Comparison of ENCODE assay signal across 8 cellular contexts in the genomic region with DNA sequence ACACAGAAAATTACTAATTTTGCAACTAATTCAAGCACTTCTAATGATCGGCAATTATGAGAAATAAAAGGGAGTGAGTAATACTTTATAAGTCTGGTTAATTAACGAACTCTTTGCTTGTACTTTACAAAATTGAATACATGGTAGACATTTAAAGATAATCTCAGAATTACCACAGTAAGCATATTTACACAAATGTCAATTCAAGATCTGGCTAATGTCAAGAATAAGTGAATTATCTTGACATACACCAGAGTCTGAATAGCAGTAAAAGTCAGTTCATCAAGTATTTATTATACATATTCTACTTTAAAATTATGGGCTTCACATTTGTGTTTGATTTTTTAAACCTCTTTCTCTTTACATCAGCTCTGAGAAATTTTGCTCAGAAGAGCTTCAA.
"Had no signal": no experiment of that assay in that cellular context is flagged by ENCODE, and none has a peak within 500 bp of the region (broad histone marks: within the 10 kb centered on the region; RNA-seq: fewer than 3 reads in every experiment).

No MANE protein-coding gene starts in this region.

- H3K4me3 Mint-ChIP-seq: GM23338, H9 had no signal

- H3K9me3 Mint-ChIP-seq: GM23338, H9 had no signal

- H3K4me1 Mint-ChIP-seq: GM23338, H9 had no signal

- H3K4me3 ChIP-seq: GM23338, K562 had no signal

- ATAC-seq: GM23338, K562 had no signal

- H3K4me2 ChIP-seq: GM23338 had no signal

- DNase-seq: H9, HCEC 1CT, KG1 had no signal

- H2AFZ ChIP-seq: GM23338 had no signal

- FAIRE-seq: H1, H54, HTR-8/SVneo, K562 had no signal

- H3K27ac Mint-ChIP-seq: GM23338, H9 had no signal
